Comparison of ENCODE assay signal across 8 cellular contexts in the genomic region with DNA sequence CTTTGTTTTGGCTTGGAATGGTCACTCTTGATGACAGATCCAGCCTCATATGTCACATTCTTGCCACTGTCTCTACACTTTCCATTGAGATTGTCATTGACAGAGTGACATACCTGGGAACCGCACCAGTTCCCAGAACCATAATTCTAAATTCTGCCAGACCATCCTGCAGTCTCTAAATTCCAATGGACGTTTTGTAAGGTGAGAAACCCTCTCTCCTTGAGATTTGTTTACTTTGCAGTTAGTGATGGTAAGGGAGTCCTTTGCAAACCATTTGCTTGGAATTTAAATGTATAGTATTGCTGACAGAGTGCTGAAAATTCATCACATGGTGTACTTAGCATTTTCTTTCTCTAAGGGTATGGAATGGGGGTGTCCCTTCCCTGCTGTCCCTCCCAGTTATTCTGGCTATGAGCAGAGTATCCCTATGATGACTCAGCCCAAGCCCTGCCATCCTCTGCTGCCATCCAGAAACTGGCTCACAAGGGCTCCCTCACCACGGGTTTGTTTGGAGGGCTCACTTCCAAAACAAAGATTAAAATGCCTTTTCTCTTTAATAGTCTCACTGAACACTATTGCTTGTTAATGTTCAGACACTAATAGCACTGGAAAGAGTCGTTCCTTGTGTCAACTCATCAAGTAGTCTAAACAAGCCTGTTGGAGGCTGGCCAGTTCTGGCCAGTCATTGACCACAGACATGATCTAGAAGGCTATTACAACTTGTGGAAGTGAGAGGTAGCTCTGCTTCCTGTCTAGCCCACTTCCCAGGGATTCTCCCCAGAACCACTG.
DNase-seq lines count a peak whose midpoint lies in the region; ATAC-seq, FAIRE-seq and TF ChIP-seq lines count a peak whose summit lies in the region.

No MANE protein-coding gene starts in this region.

- H3K27me3 ChIP-seq in fibroblast of lung (ENCODE audit: control insufficient read depth, insufficient read depth, low read length) = no peaks in the 10 kb centered on the region

- H4K20me1 ChIP-seq in fibroblast of lung (ENCODE audit: control insufficient read depth, extremely low read depth, insufficient read depth, low read length) = no peaks in the 10 kb centered on the region

- H2AFZ ChIP-seq in fibroblast of lung (ENCODE audit: low read length) = no peak overlapping the region

- H3K9me3 ChIP-seq in fibroblast of lung (ENCODE audit: control insufficient read depth, insufficient read depth, low read depth, low read length) = no peaks in the 10 kb centered on the region

- peak overlapping the region; percentile 28 for H3K4me2 ChIP-seq in fibroblast of lung (ENCODE audit: extremely low read depth, insufficient read depth, low read length)

- no peaks in the 10 kb centered on the region for H3K36me3 ChIP-seq in fibroblast of lung (ENCODE audit: control insufficient read depth, insufficient read depth, low read length)

- no peak overlapping the region for H3K9ac ChIP-seq in fibroblast of lung (ENCODE audit: insufficient read depth, low read length)

- peaks cover 3% of the 10 kb centered on the region for H3K4me1 ChIP-seq in fibroblast of lung (ENCODE audit: control insufficient read depth, extremely low read depth, insufficient read depth, low read length)

- in situ Hi-C loops in G401 (cut with HindIII; ENCODE audit: low sequenced_read_pairs) = no loop called here

- DNase-seq in G401 (ENCODE audit: low spot score) (peak; percentile 68), RCC 7860 (ENCODE audit: low spot score) (peak; percentile 96), fibroblast of lung (ENCODE audit: low read depth in 2 of 2) (peak; percentile 96 to 99), pons (ENCODE audit: low spot score) (peak; percentile 9)
- DNase-seq in activated CD4-positive, alpha-beta T cell treated with anti-CD3 and anti-CD28 coated beads for 4 hours = no peak
- DNase-seq in activated CD4-positive, alpha-beta T cell treated with anti-CD3 and anti-CD28 coated beads for 1 hour = no peak

- no peak overlapping the region for H3K27ac ChIP-seq in fibroblast of lung (ENCODE audit: insufficient read depth, low read length)

- H3K79me2 ChIP-seq in fibroblast of lung (ENCODE audit: control insufficient read depth, insufficient read depth, low read length) = no peaks in the 10 kb centered on the region

- no peak for ATAC-seq in HG02938 (IDR thresholded peaks at IDR 0.05; ENCODE audit: unreplicated experiment)
- no peak for ATAC-seq in GM18519 (IDR thresholded peaks at IDR 0.05; ENCODE audit: low FRiP score, unreplicated experiment)

- FAIRE-seq in RCC 7860 (lab: Jason Lieb, UNC) = peak; percentile 96

- H3K4me3 ChIP-seq in fibroblast of lung (replicated peaks in 1 of 4; ENCODE audit: control extremely low read depth in 1 of 4, insufficient read depth in 1 of 4, low read depth in 3 of 4, low read length in 4 of 4) = no peak overlapping the region

- TF ChIP-seq CTCF in fibroblast of lung (conservative IDR thresholded peaks at IDR 0.05 in 1 of 2, IDR thresholded peaks at IDR 0.05 in 1 of 2; ENCODE audit: low read depth in 1 of 2, low read length in 2 of 2) = no peak

Comparison
In these comparisons a context has a peak if more than half of its experiments do, and no peak if none do; other contexts are left out.
1. DNase-seq: peak in G401 (single experiment), RCC 7860 (single experiment), fibroblast of lung (2 of 2) and pons (single experiment); none in activated CD4-positive, alpha-beta T cell treated with anti-CD3 and anti-CD28 coated beads for 4 hours (0 of 2) and activated CD4-positive, alpha-beta T cell treated with anti-CD3 and anti-CD28 coated beads for 1 hour (single experiment).